In the genomic region with DNA sequence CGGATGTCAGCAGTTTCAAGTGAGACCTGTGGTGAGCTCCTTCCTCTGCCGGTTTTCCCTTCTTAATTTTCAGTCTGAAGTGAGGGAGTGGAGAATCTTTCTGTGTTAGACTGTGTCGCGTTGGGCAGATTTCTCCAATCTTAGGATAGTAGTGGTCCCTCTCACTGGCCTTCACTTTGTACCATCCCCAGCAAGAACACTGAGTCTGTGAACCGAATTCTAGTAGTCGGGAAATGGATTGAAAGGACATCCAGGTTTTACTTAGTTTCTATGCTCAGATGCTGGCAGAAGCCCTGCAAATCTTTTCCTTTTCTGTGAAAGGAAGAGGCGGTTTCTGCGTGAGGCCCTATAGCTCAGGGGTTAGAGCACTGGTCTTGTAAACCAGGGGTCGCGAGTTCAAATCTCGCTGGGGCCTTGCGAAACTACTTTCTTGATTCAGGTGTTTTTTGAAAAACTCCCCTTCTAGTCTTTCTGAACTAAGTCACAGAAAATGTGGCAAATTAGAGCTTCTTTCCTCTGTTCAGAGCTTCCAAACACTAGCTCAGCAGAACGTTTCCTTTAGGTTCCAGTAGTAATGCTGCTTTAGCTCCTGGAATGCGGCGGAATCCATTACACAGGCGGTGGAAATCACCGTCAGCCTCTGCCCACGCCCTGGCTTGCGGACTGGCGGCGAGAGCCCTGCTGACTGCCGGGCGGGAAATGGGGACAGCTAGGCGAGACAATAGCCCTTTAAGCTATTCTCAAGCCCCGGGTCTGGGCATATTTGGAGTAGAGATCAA, we compare ENCODE assay signal across 8 cellular contexts. TPM values are rescaled to one million over a fixed set of nuclear protein-coding genes. Genes with fewer than 3 reads are reported as not detected.
DNase-seq lines count a peak whose midpoint lies in the region; ATAC-seq and TF ChIP-seq lines count a peak whose summit lies in the region.

No MANE protein-coding gene starts in this region.

- peak; percentile 32 for ATAC-seq in HG03354 (IDR thresholded peaks at IDR 0.05; ENCODE audit: poor library complexity, severe bottlenecking, unreplicated experiment)

- DNase-seq in DMS53 (lab: John Stamatoyannopoulos, UW) (peak; percentile 70), DMS53 treated with DMSO at 0.1 percent for 48 hours (lab: John Stamatoyannopoulos, UW; ENCODE audit: unreplicated experiment) (no peak), activated T-cell treated with anti-CD3 and anti-CD28 coated beads for 1 hour (ENCODE audit: low read depth) (peak; percentile 80)
- peak; percentile 64 to 78 for DNase-seq in stimulated activated CD8-positive, alpha-beta memory T cell treated with anti-CD3 and anti-CD28 coated beads, Interleukin-4, amount 100 ng/mL, for 1 hour (ENCODE audit: low read depth in 2 of 2, low spot score in 1 of 2)

- 0 to 1% methylated on average over 25 of the region's 25 CpGs for WGBS in esophagus, 2 donors

- H3K9ac ChIP-seq in OCI-LY1 (ENCODE audit: low read length) (peak overlapping the region; percentile 88), mucosa of rectum (ENCODE audit: low read depth in 1 of 2, low read length in 2 of 2) (peak overlapping the region; percentile 99)

- H3K27me3 ChIP-seq in OCI-LY1 (ENCODE audit: insufficient read depth, low read length) = no peaks in the 10 kb centered on the region
- H3K27me3 ChIP-seq in esophagus (ENCODE audit: control insufficient read depth in 1 of 2, insufficient read depth in 2 of 2, low read length in 2 of 2) = no peaks in the 10 kb centered on the region
- no peaks in the 10 kb centered on the region for H3K27me3 ChIP-seq in mucosa of rectum (ENCODE audit: control insufficient read depth in 2 of 2, insufficient read depth in 2 of 2, low read length in 2 of 2)

- H3K4me1 ChIP-seq in OCI-LY1 (ENCODE audit: insufficient read depth, low read length, severe bottlenecking) (peaks cover 35% of the 10 kb centered on the region), esophagus (ENCODE audit: control insufficient read depth in 2 of 2, insufficient read depth in 2 of 2, low read length in 1 of 2) (peaks cover 0 to 2% of the 10 kb centered on the region in 2 donors), mucosa of rectum (ENCODE audit: control insufficient read depth in 2 of 2, insufficient read depth in 2 of 2, low read length in 2 of 2) (peaks cover 32 to 38% of the 10 kb centered on the region in 2 donors)

- no peaks in the 10 kb centered on the region for H4K20me1 ChIP-seq in OCI-LY1 (ENCODE audit: insufficient read depth, low read length)

- H2AFZ ChIP-seq in OCI-LY1 (ENCODE audit: low read length) = 0 out of 2 replicates have a peak overlapping the region, but pooled peaks have one; percentile 10

- H3K9me3 ChIP-seq in OCI-LY1 (ENCODE audit: low read length) (no peaks in the 10 kb centered on the region), esophagus (ENCODE audit: control insufficient read depth in 2 of 2, insufficient read depth in 1 of 2, low read depth in 1 of 2, low read length in 1 of 2) (no peaks in the 10 kb centered on the region), mucosa of rectum (ENCODE audit: control insufficient read depth in 2 of 2, low read length in 2 of 2) (no peaks in the 10 kb centered on the region)

- peak overlapping the region; percentile 80 for H3K4me3 ChIP-seq in OCI-LY1 (ENCODE audit: low read depth, low read length, poor library complexity, severe bottlenecking)
- peak overlapping the region; percentile 68 to 87 for H3K4me3 ChIP-seq in esophagus (ENCODE audit: low read depth in 1 of 2, low read length in 2 of 2)
- H3K4me3 ChIP-seq in mucosa of rectum (ENCODE audit: low read length in 2 of 2) = peak overlapping the region; percentile 91 to 96

- TF ChIP-seq CTCF in OCI-LY1 (IDR thresholded peaks at IDR 0.05; ENCODE audit: low read length) = no peak

- H3K36me3 ChIP-seq in OCI-LY1 (ENCODE audit: insufficient read depth, low read length) (no peaks in the 10 kb centered on the region), esophagus (ENCODE audit: control insufficient read depth in 2 of 2, insufficient read depth in 2 of 2, low read length in 1 of 2) (no peaks in the 10 kb centered on the region), mucosa of rectum (ENCODE audit: control insufficient read depth in 2 of 2, insufficient read depth in 2 of 2, low read length in 2 of 2) (no peaks in the 10 kb centered on the region)

- H3K79me2 ChIP-seq in OCI-LY1 (ENCODE audit: insufficient read depth, low read length) = no peaks in the 10 kb centered on the region

- peak overlapping the region; percentile 87 for H3K4me2 ChIP-seq in OCI-LY1 (ENCODE audit: low read length)

- peak overlapping the region; percentile 94 for H3K27ac ChIP-seq in OCI-LY1 (ENCODE audit: low read depth, low read length, poor library complexity, severe bottlenecking)
- peak overlapping the region; percentile 100 for H3K27ac ChIP-seq in esophagus (ENCODE audit: low read depth in 2 of 2, low read length in 1 of 2)
- peak overlapping the region; percentile 99 to 100 for H3K27ac ChIP-seq in mucosa of rectum (ENCODE audit: low read depth in 2 of 2, low read length in 2 of 2)

- no peaks in the 10 kb centered on the region for H3K9me2 ChIP-seq in OCI-LY1 (ENCODE audit: low read depth, low read length)

- no peaks in the 10 kb centered on the region for H3F3A ChIP-seq in OCI-LY1 (ENCODE audit: insufficient read depth, low read length)

RNA-seq across cellular contexts. Expression of a gene that starts 2.8 kb away (rescaled TPM):
- polyA plus RNA-seq in esophagus = 10 to 100 TPM in 1 of 2 donors, 1 to 10 TPM in 1; 4.4 to 18.6 TPM

RNA-seq across cellular contexts. Expression of a gene that starts 7.0 kb away (rescaled TPM):
- polyA plus RNA-seq in esophagus = 1 to 10 TPM; 4.6 to 8.4 TPM

RNA-seq across cellular contexts. Expression of a gene that starts 40.0 kb away (rescaled TPM):
- polyA plus RNA-seq in esophagus = not detected
